Comparison of ENCODE assay signal across 13 cellular contexts in genomic region chr11:7004482-7004881, GRCh38. TPM values are rescaled to one million over a fixed set of nuclear protein-coding genes. Genes with fewer than 3 reads are reported as not detected.
A peak's percentile ranks its signal among the peaks of the same experiment; 100 is the strongest.
DNase-seq lines count a peak whose midpoint lies in the region; ATAC-seq and TF ChIP-seq lines count a peak whose summit lies in the region.
"Had no signal": no experiment of that assay in that cellular context is flagged by ENCODE, and none has a peak within 500 bp of the region (broad histone marks: within the 10 kb centered on the region; RNA-seq: fewer than 3 reads in every experiment).

No MANE protein-coding gene starts in this region.

- no peak for TF ChIP-seq CTCF in HCT116 (IDR thresholded peaks at IDR 0.05 in 2 of 3, conservative IDR thresholded peaks at IDR 0.05 in 1 of 3; ENCODE audit: borderline replicate concordance in 1 of 3, insufficient read depth in 1 of 3, low read depth in 2 of 3, low read length in 2 of 3)
- TF ChIP-seq CTCF in PC-3 (conservative IDR thresholded peaks at IDR 0.05; ENCODE audit: low read depth, low read length): no peak
- TF ChIP-seq CTCF in foreskin fibroblast (IDR thresholded peaks at IDR 0.05; ENCODE audit: low read depth, low read length): no peak
- no peak for TF ChIP-seq CTCF in glutamatergic neuron (IDR thresholded peaks at IDR 0.05; ENCODE audit: partially characterized antibody, unreplicated experiment)

- no peak overlapping the region for H3K4me3 ChIP-seq in HCT116 (replicated peaks in 1 of 2; ENCODE audit: low read depth in 1 of 2, low read length in 2 of 2)
- no peak overlapping the region for H3K4me3 ChIP-seq in PC-3 (ENCODE audit: low read length)
- no peak overlapping the region for H3K4me3 ChIP-seq in foreskin fibroblast (ENCODE audit: low read depth in 1 of 2, low read length in 2 of 2)
- H3K4me3 ChIP-seq: upper lobe of left lung had no signal

- H4K20me1 ChIP-seq in HCT116 (ENCODE audit: insufficient read depth) (no peaks in the 10 kb centered on the region), PC-3 (ENCODE audit: low read length) (no peaks in the 10 kb centered on the region)

- RAD21 ChIA-PET in HCT116 (lab: Charles Lee; ENCODE audit: low non-redundant PET in 1 of 2, low total read pairs in 2 of 2, uncharacterized antibody in 2 of 2, unreplicated experiment in 2 of 2): no interaction called here

- no TSS peak for BruUV-seq in HCT116 (replicated peaks; lab: Mats Ljungman, UMichigan)
- no TSS peak for BruUV-seq in PC-3 (replicated peaks; lab: Mats Ljungman, UMichigan)

- H3K27ac ChIP-seq in HCT116 (ENCODE audit: low read depth, low read length): no peak overlapping the region
- H3K27ac ChIP-seq in PC-3 (ENCODE audit: low read length): no peak overlapping the region
- H3K27ac ChIP-seq: neutrophil, upper lobe of left lung had no signal

- H3K36me3 Mint-ChIP-seq in glutamatergic neuron (ENCODE audit: unreplicated experiment): no peaks in the 10 kb centered on the region

- TF ChIP-seq POLR2A in HCT116 (IDR thresholded peaks at IDR 0.05; ENCODE audit: borderline replicate concordance, extremely low read depth, insufficient read depth, insufficient read length): no peak

- H3K27me3 ChIP-seq in HCT116 (ENCODE audit: insufficient read depth, low read length): no peaks in the 10 kb centered on the region
- no peaks in the 10 kb centered on the region for H3K27me3 ChIP-seq in PC-3 (ENCODE audit: low read length)
- H3K27me3 ChIP-seq: neutrophil, upper lobe of left lung had no signal

- no peaks in the 10 kb centered on the region for H3K27me3 Mint-ChIP-seq in glutamatergic neuron (ENCODE audit: unreplicated experiment)

- in situ Hi-C loops in Caki2 (cut with HindIII; ENCODE audit: low pct_unique_long_range_greater_than_20kb, low sequenced_read_pairs): no loop called here

- H3K4me1 Mint-ChIP-seq in glutamatergic neuron (ENCODE audit: low read depth, unreplicated experiment): no peaks in the 10 kb centered on the region

- intact Hi-C loops in HCT116 (cut with micrococcal nuclease) (no loop called here), PC-3 (cut with micrococcal nuclease) (no loop called here)

- no peaks in the 10 kb centered on the region for H3F3A ChIP-seq in PC-3 (ENCODE audit: low read length, unreplicated experiment)

- ATAC-seq in HCT116 (peak; percentile 47; the same call in 1 of the 2 replicates), PC-3 (peak; percentile 78)

- H3K4me2 ChIP-seq in HCT116 (ENCODE audit: low read length): no peak overlapping the region; the same call in 1 of the 2 replicates
- H3K4me2 ChIP-seq in PC-3 (ENCODE audit: low read length): peak overlapping the region; percentile 18; the same call in 1 of the 2 replicates

- H3K27ac Mint-ChIP-seq in glutamatergic neuron (ENCODE audit: unreplicated experiment): no peak overlapping the region
- H3K27ac Mint-ChIP-seq: activated T-cell treated with anti-CD3 and anti-CD28 coated beads, Interleukin-2, amount 50 U/mL, for 72 hours had no signal

- no peak overlapping the region for H3K4me3 Mint-ChIP-seq in glutamatergic neuron (ENCODE audit: unreplicated experiment)
- H3K4me3 Mint-ChIP-seq: activated T-cell treated with anti-CD3 and anti-CD28 coated beads, Interleukin-2, amount 50 U/mL, for 72 hours had no signal

- H3K9me3 Mint-ChIP-seq in glutamatergic neuron (ENCODE audit: unreplicated experiment): no peaks in the 10 kb centered on the region
- H3K9me3 Mint-ChIP-seq: activated T-cell treated with anti-CD3 and anti-CD28 coated beads, Interleukin-2, amount 50 U/mL, for 72 hours had no signal

- POLR2A ChIA-PET in HCT116 (lab: Charles Lee) (no interaction called here), PC-3 (lab: Charles Lee; ENCODE audit: unreplicated experiment) (no interaction called here)

- H2AFZ ChIP-seq in HCT116 (ENCODE audit: low read depth, low read length, poor library complexity, severe bottlenecking) (no peak overlapping the region), PC-3 (ENCODE audit: low read length) (peak overlapping the region; percentile 46; the same call in 1 of the 2 replicates)

- H3K4me1 ChIP-seq in HCT116 (ENCODE audit: control insufficient read depth in 1 of 2, insufficient read depth in 2 of 2, low read length in 2 of 2) (peaks cover 0 to 6% of the 10 kb centered on the region in 2 experiments; a peak in 2 of 4 replicates), PC-3 (ENCODE audit: insufficient read depth, low read length) (peaks cover 5% of the 10 kb centered on the region; the same call in 1 of the 2 replicates)
- H3K4me1 ChIP-seq: upper lobe of left lung had no signal

- CTCF ChIA-PET in HCT116 (lab: Charles Lee) (no interaction called here), PC-3 (lab: Charles Lee) (no interaction called here)

- H3K79me2 ChIP-seq in HCT116 (ENCODE audit: insufficient read depth, low read length) (no peaks in the 10 kb centered on the region), PC-3 (ENCODE audit: low read length) (no peaks in the 10 kb centered on the region)

- H3K9me2 ChIP-seq in HCT116 (ENCODE audit: insufficient read depth) (no peaks in the 10 kb centered on the region), PC-3 (replicated peaks; ENCODE audit: low read length) (no peaks in the 10 kb centered on the region)

- no peak for TF ChIP-seq RAD21 in HCT116 (IDR thresholded peaks at IDR 0.05; ENCODE audit: low read depth)

- H3K9me3 ChIP-seq in HCT116 (ENCODE audit: control insufficient read depth in 1 of 2, insufficient read depth in 1 of 2, low read depth in 1 of 2, low read length in 2 of 2) (no peaks in the 10 kb centered on the region), PC-3 (ENCODE audit: low read length) (no peaks in the 10 kb centered on the region)
- H3K9me3 ChIP-seq: neutrophil, upper lobe of left lung had no signal

- no peaks in the 10 kb centered on the region for H3K36me3 ChIP-seq in HCT116 (ENCODE audit: control insufficient read depth in 1 of 2, insufficient read depth in 2 of 2, low read length in 2 of 2)
- no peaks in the 10 kb centered on the region for H3K36me3 ChIP-seq in PC-3 (ENCODE audit: low read depth, low read length)
- H3K36me3 ChIP-seq: neutrophil had no signal

- no peak overlapping the region for H3K9ac ChIP-seq in HCT116 (ENCODE audit: low read length)
- H3K9ac ChIP-seq in PC-3 (ENCODE audit: low read length): no peak overlapping the region

- DNase-seq in Caki2 (ENCODE audit: low read depth) (peak; percentile 62), HCT116 (ENCODE audit: low read depth, low spot score) (no peak), PC-3 (peak; percentile 45), foreskin fibroblast (peak; percentile 97 to 98), NCI-H2227 (lab: John Stamatoyannopoulos, UW; ENCODE audit: unreplicated experiment) (no peak), glutamatergic neuron (no peak), NCI-H526 (lab: John Stamatoyannopoulos, UW) (no peak), NOMO-1 (lab: John Stamatoyannopoulos, UW; ENCODE audit: unreplicated experiment in 2 of 2) (no peak)
- DNase-seq: activated T-cell treated with anti-CD3 and anti-CD28 coated beads, Interleukin-2, amount 50 U/mL, for 72 hours; cortex of kidney; DMS 273 treated with DMSO at 0.1 percent for 48 hours; upper lobe of left lung had no signal

TF ChIP-seq in HCT116, 20 proteins besides CTCF, POLR2A, EP300 and RAD21 (continues in another document):
- TF ChIP-seq, protein P1, sequence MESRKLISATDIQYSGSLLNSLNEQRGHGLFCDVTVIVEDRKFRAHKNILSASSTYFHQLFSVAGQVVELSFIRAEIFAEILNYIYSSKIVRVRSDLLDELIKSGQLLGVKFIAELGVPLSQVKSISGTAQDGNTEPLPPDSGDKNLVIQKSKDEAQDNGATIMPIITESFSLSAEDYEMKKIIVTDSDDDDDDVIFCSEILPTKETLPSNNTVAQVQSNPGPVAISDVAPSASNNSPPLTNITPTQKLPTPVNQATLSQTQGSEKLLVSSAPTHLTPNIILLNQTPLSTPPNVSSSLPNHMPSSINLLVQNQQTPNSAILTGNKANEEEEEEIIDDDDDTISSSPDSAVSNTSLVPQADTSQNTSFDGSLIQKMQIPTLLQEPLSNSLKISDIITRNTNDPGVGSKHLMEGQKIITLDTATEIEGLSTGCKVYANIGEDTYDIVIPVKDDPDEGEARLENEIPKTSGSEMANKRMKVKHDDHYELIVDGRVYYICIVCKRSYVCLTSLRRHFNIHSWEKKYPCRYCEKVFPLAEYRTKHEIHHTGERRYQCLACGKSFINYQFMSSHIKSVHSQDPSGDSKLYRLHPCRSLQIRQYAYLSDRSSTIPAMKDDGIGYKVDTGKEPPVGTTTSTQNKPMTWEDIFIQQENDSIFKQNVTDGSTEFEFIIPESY (IDR thresholded peaks at IDR 0.05; ENCODE audit: extremely low read depth, insufficient replicate concordance, low read length): no peak
- TF ChIP-seq SP1 (IDR thresholded peaks at IDR 0.05; ENCODE audit: low read depth) (no peak), ATF3 (IDR thresholded peaks at IDR 0.05) (no peak), JUND (IDR thresholded peaks at IDR 0.05) (no peak), ZFX (IDR thresholded peaks at IDR 0.05) (no peak), TCF7L2 (IDR thresholded peaks at IDR 0.05; ENCODE audit: borderline replicate concordance, extremely low read depth, insufficient read depth, insufficient read length) (no peak), ZNF274 (IDR thresholded peaks at IDR 0.05; ENCODE audit: low read depth, low read length) (no peak), CEBPB (IDR thresholded peaks at IDR 0.05; ENCODE audit: low read depth) (no peak), SIN3A (IDR thresholded peaks at IDR 0.05; ENCODE audit: low read depth) (no peak), POLR2AphosphoS5 (IDR thresholded peaks at IDR 0.05; ENCODE audit: low read depth, low read length) (no peak), CBX3 (IDR thresholded peaks at IDR 0.05; ENCODE audit: low read depth) (no peak), FOSL1 (IDR thresholded peaks at IDR 0.05; ENCODE audit: low read depth) (no peak), EZH2 (IDR thresholded peaks at IDR 0.05) (no peak)
- TF ChIP-seq, protein P2, sequence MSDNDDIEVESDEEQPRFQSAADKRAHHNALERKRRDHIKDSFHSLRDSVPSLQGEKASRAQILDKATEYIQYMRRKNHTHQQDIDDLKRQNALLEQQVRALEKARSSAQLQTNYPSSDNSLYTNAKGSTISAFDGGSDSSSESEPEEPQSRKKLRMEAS (IDR thresholded peaks at IDR 0.05): no peak

RNA-seq across cellular contexts. Expression of gene ZNF214, which starts 15.7 kb away (rescaled TPM):
- total RNA-seq in Caki2 (2014; rRNA removed; shearing (Covaris generic); ENCODE audit: low replicate concordance): 2.0 and 27.9 TPM in 2 replicates
- total RNA-seq in HCT116 (2021; ENCODE audit: unreplicated experiment) (2.1 TPM), PC-3 (2014; rRNA removed) (0.58 and 1.4 TPM in 2 replicates), glutamatergic neuron (ENCODE audit: unreplicated experiment) (1.8 TPM)
- 0.22 and 0.53 TPM in 2 replicates for polyA plus RNA-seq in HCT116 (2012)

RNA-seq across cellular contexts. Expression of gene NLRP14, which starts 15.8 kb away (rescaled TPM):
- total RNA-seq in Caki2 (2014; rRNA removed; shearing (Covaris generic); ENCODE audit: low replicate concordance): not detected in 2 replicates
- total RNA-seq in HCT116 (2021; ENCODE audit: unreplicated experiment): 0.49 TPM
- polyA plus RNA-seq in HCT116 (2012): 0.05 and 0.10 TPM in 2 replicates
- total RNA-seq in PC-3 (2014; rRNA removed): 0.11 TPM in 1 of 2 replicates, not detected in the other
- total RNA-seq in glutamatergic neuron (ENCODE audit: unreplicated experiment): not detected

Comparison
In these comparisons a context has a peak if more than half of its experiments do, and no peak if none do; other contexts are left out.
1. DNase-seq: peak in Caki2 (single experiment), PC-3 (single experiment) and foreskin fibroblast (2 of 2); none in HCT116 (single experiment), NCI-H2227 (single experiment), glutamatergic neuron (single experiment), NCI-H526 (0 of 2) and NOMO-1 (0 of 2).